In genomic region chr4:184748251-184748652, GRCh38 we compare ENCODE assay signal across 13 cellular contexts. TPM values are rescaled to one million over a fixed set of nuclear protein-coding genes. Genes with fewer than 3 reads are reported as not detected.
DNase-seq lines count a peak whose midpoint lies in the region; ATAC-seq, FAIRE-seq and TF ChIP-seq lines count a peak whose summit lies in the region.
"Had no signal": no experiment of that assay in that cellular context is flagged by ENCODE, and none has a peak within 500 bp of the region (broad histone marks: within the 10 kb centered on the region; RNA-seq: fewer than 3 reads in every experiment).

No MANE protein-coding gene starts in this region.

- TF ChIP-seq RAD21 in IMR-90 (IDR thresholded peaks at IDR 0.05; ENCODE audit: low read length): no peak

- no peak for FAIRE-seq in kidney (lab: Jason Lieb, UNC)

- no peak overlapping the region for H3K9ac ChIP-seq in IMR-90 (ENCODE audit: low read depth, low read length)
- H3K9ac ChIP-seq in colonic mucosa (ENCODE audit: low read depth in 2 of 2, low read length in 2 of 2): no peak overlapping the region
- peak overlapping the region in 1 of 2 donors; percentile 1 for H3K9ac ChIP-seq in kidney (ENCODE audit: low read length in 2 of 2)

- in situ Hi-C loops in IMR-90 (cut with MboI; ENCODE audit: low sequenced_read_pairs): loop anchor here (10.0 kb wide), 1 partner anchor 257 kb away; no protein-coding TSS in a partner anchor

- H2AK9ac ChIP-seq in IMR-90 (replicated peaks; ENCODE audit: low read depth, low read length, poor library complexity): no peak overlapping the region

- H3K4me1 ChIP-seq in IMR-90 (ENCODE audit: control insufficient read depth, insufficient read depth, low read length) (peaks cover 4% of the 10 kb centered on the region; the same call in 1 of the 2 replicates), colonic mucosa (peaks cover 15% of the 10 kb centered on the region), kidney (ENCODE audit: control insufficient read depth in 1 of 2, insufficient read depth in 1 of 2, low read depth in 1 of 2, low read length in 2 of 2) (peaks cover 38 to 47% of the 10 kb centered on the region in 2 donors)

- BruUV-seq in IMR-90 (replicated peaks; lab: Mats Ljungman, UMichigan): no TSS peak

- no peak overlapping the region for H2BK15ac ChIP-seq in IMR-90 (ENCODE audit: low read depth, low read length)

- H3K9me3 ChIP-seq in IMR-90 (ENCODE audit: control insufficient read depth, insufficient read depth, low read length) (no peaks in the 10 kb centered on the region), colonic mucosa (no peaks in the 10 kb centered on the region), kidney (ENCODE audit: control insufficient read depth in 1 of 2, low read length in 2 of 2) (no peaks in the 10 kb centered on the region)

- H3K14ac ChIP-seq in IMR-90 (replicated peaks; ENCODE audit: low read depth, low read length): no peak overlapping the region

- no peak overlapping the region for H3K23ac ChIP-seq in IMR-90 (ENCODE audit: low read depth, low read length)

- no peak overlapping the region for H4K5ac ChIP-seq in IMR-90 (ENCODE audit: low read depth, low read length)

- H3K56ac ChIP-seq in IMR-90 (ENCODE audit: extremely low read depth, insufficient read depth, low read length): no peak overlapping the region

- H3K9me1 ChIP-seq in IMR-90 (ENCODE audit: insufficient read depth, low read length): no peaks in the 10 kb centered on the region

- H4K91ac ChIP-seq in IMR-90 (ENCODE audit: insufficient read depth, low read depth, low read length): no peak overlapping the region

- H3K36me3 Mint-ChIP-seq in stimulated activated naive B cell treated with anti-CD40 and anti-IgM and Interleukin-4, amounts not matched to agents 10 μg/mL and 1 μg/mL and 100 μg/mL, for 72 hours: peaks cover 21 to 43% of the 10 kb centered on the region in 2 donors

- no peak overlapping the region for H2BK120ac ChIP-seq in IMR-90 (ENCODE audit: low read depth, low read length)

- peak overlapping the region; percentile 28 for H2AFZ ChIP-seq in IMR-90 (replicated peaks; ENCODE audit: low read length, poor library complexity)

- dilution Hi-C loops in IMR-90 (cut with HindIII; ENCODE audit: low sequenced_read_pairs, unreplicated experiment): no loop called here

- WGBS in IMR-90 (ENCODE audit: extremely low coverage in 2 of 2, insufficient read length in 1 of 2), 2 experiments: 56% methylated on average over 4 of the region's 8 CpGs; no CpG with 5 or more reads in 1 of the 2 experiments

- H2BK20ac ChIP-seq in IMR-90 (ENCODE audit: low read depth, low read length): no peak overlapping the region

- CTCF ChIA-PET in IMR-90 (lab: Yijun Ruan, JAX): no interaction called here

- no peak overlapping the region for H3K4me2 ChIP-seq in IMR-90 (ENCODE audit: low read depth, low read length)

- no peak overlapping the region for H3K27ac ChIP-seq in IMR-90 (ENCODE audit: insufficient read depth, low read length)
- H3K27ac ChIP-seq in colonic mucosa: no peak overlapping the region
- H3K27ac ChIP-seq in kidney (ENCODE audit: low read depth in 2 of 2, low read length in 2 of 2): peak overlapping the region; percentile 92 to 98

- H3K27ac Mint-ChIP-seq in stimulated activated naive B cell treated with anti-CD40 and anti-IgM and Interleukin-4, amounts not matched to agents 10 μg/mL and 1 μg/mL and 100 μg/mL, for 72 hours: peak overlapping the region; percentile 32
- H3K27ac Mint-ChIP-seq: activated naive CD8-positive, alpha-beta T cell treated with anti-CD3 and anti-CD28 coated beads, Interleukin-2, amount 10 ng/mL, durations not matched to agents 7 days and 5 days had no signal

- H2BK5ac ChIP-seq in IMR-90 (ENCODE audit: low read depth, low read length, poor library complexity, severe bottlenecking): no peak overlapping the region

- POLR2A ChIA-PET in IMR-90 (lab: Charles Lee; ENCODE audit: unreplicated experiment): no interaction called here

- TF ChIP-seq CTCF in IMR-90 (conservative IDR thresholded peaks at IDR 0.05; ENCODE audit: low read depth, low read length) (no peak), colonic mucosa (IDR thresholded peaks at IDR 0.05) (no peak), kidney (IDR thresholded peaks at IDR 0.05; ENCODE audit: borderline replicate concordance, extremely low read depth, insufficient read depth) (no peak)

- no peak overlapping the region for H3K4ac ChIP-seq in IMR-90 (ENCODE audit: low read depth, low read length)

- H3K9me3 Mint-ChIP-seq in stimulated activated naive B cell treated with anti-CD40 and anti-IgM and Interleukin-4, amounts not matched to agents 10 μg/mL and 1 μg/mL and 100 μg/mL, for 72 hours: no peaks in the 10 kb centered on the region
- H3K9me3 Mint-ChIP-seq: activated naive CD8-positive, alpha-beta T cell treated with anti-CD3 and anti-CD28 coated beads, Interleukin-2, amount 10 ng/mL, durations not matched to agents 7 days and 5 days had no signal

- no peak overlapping the region for H3K4me3 Mint-ChIP-seq in stimulated activated naive B cell treated with anti-CD40 and anti-IgM and Interleukin-4, amounts not matched to agents 10 μg/mL and 1 μg/mL and 100 μg/mL, for 72 hours
- H3K4me3 Mint-ChIP-seq: activated naive CD8-positive, alpha-beta T cell treated with anti-CD3 and anti-CD28 coated beads, Interleukin-2, amount 10 ng/mL, durations not matched to agents 7 days and 5 days had no signal

- no peak overlapping the region for H4K8ac ChIP-seq in IMR-90 (ENCODE audit: low read depth in 2 of 2, low read length in 2 of 2)

- no peaks in the 10 kb centered on the region for H3K27me3 Mint-ChIP-seq in stimulated activated naive B cell treated with anti-CD40 and anti-IgM and Interleukin-4, amounts not matched to agents 10 μg/mL and 1 μg/mL and 100 μg/mL, for 72 hours

- H4K20me1 ChIP-seq in IMR-90 (ENCODE audit: insufficient read depth, low read length): no peaks in the 10 kb centered on the region

- peaks cover 36 to 61% of the 10 kb centered on the region in 2 donors for H3K4me1 Mint-ChIP-seq in stimulated activated naive B cell treated with anti-CD40 and anti-IgM and Interleukin-4, amounts not matched to agents 10 μg/mL and 1 μg/mL and 100 μg/mL, for 72 hours

- H2AK5ac ChIP-seq in IMR-90 (ENCODE audit: low read depth, low read length): no peak overlapping the region

- no peak for DNase-seq in IMR-90
- peak; percentile 45 for DNase-seq in colonic mucosa
- DNase-seq in kidney: no peak
- no peak for DNase-seq in stimulated activated naive B cell treated with anti-CD40 and anti-IgM and Interleukin-4, amounts not matched to agents 10 μg/mL and 1 μg/mL and 100 μg/mL, for 72 hours
- DNase-seq in activated CD4-positive, CD25-positive, alpha-beta regulatory T cell treated with anti-CD3 and anti-CD28 coated beads, Interleukin-2, amount 50 U/mL, for 72 hours: no peak
- no peak for DNase-seq in DMS114 treated with DMSO at 0.1 percent for 48 hours (lab: John Stamatoyannopoulos, UW; ENCODE audit: unreplicated experiment)
- DNase-seq in T-helper 2 cell: no peak
- DNase-seq: activated CD4-positive, alpha-beta T cell treated with anti-CD3 and anti-CD28 coated beads, Interleukin-2, amount 50 U/mL, for 48 hours; activated naive CD8-positive, alpha-beta T cell treated with anti-CD3 and anti-CD28 coated beads, Interleukin-2, amount 10 ng/mL, durations not matched to agents 7 days and 5 days; C1 segment of cervical spinal cord; cortex of kidney; NCI-H187 treated with DMSO at 0.1 percent for 48 hours had no signal

- no peaks in the 10 kb centered on the region for H3K79me1 ChIP-seq in IMR-90 (ENCODE audit: low read depth in 1 of 2, low read length in 2 of 2)

- no peak for ATAC-seq in IMR-90 (ENCODE audit: low read depth)
- no peak for ATAC-seq in stimulated activated naive B cell treated with anti-CD40 and anti-IgM and Interleukin-4, amounts not matched to agents 10 μg/mL and 1 μg/mL and 100 μg/mL, for 72 hours (replicated peaks)
- no peak for ATAC-seq in HG02678 (IDR thresholded peaks at IDR 0.05; ENCODE audit: unreplicated experiment)

- H3K36me3 ChIP-seq in IMR-90 (ENCODE audit: control insufficient read depth, insufficient read depth, low read length) (no peaks in the 10 kb centered on the region), colonic mucosa (no peaks in the 10 kb centered on the region), kidney (ENCODE audit: control insufficient read depth in 1 of 2, insufficient read depth in 2 of 2, low read length in 2 of 2) (peaks cover 0 to 4% of the 10 kb centered on the region in 2 donors)

- H3K27me3 ChIP-seq in IMR-90 (ENCODE audit: control insufficient read depth, insufficient read depth, low read length) (no peaks in the 10 kb centered on the region; the same call in 1 of the 2 replicates), colonic mucosa (no peaks in the 10 kb centered on the region)

- intact Hi-C loops in IMR-90 (cut with micrococcal nuclease) (loop anchor here (5.0 kb wide), 2 partner anchors 79 to 101 kb away; partner anchors contain the start of genes ACSL1, CASP3 and PRIMPOL), colonic mucosa (cut with DNase I) (loop anchor here (5.0 kb wide), 1 partner anchor 239 kb away; no protein-coding TSS in a partner anchor), kidney (cut with DNase I) (no loop called here)

- H3K4me3 ChIP-seq in IMR-90 (ENCODE audit: insufficient read depth, low read depth, low read length) (no peak overlapping the region), colonic mucosa (no peak overlapping the region), kidney (ENCODE audit: low read length in 2 of 2) (no peak overlapping the region)

- no peak for TF ChIP-seq POLR2A in IMR-90 (IDR thresholded peaks at IDR 0.05; ENCODE audit: low read depth, low read length)

- no peak overlapping the region for H3K18ac ChIP-seq in IMR-90 (ENCODE audit: low read depth, low read length)

TF ChIP-seq in IMR-90, 13 proteins besides CTCF, POLR2A, EP300 and RAD21 (continues in another document):
- no peak for TF ChIP-seq USF2 (IDR thresholded peaks at IDR 0.05; ENCODE audit: low read depth, low read length)
- no peak for TF ChIP-seq FOS (IDR thresholded peaks at IDR 0.05; ENCODE audit: low read depth, low read length)
- TF ChIP-seq SMC3 (IDR thresholded peaks at IDR 0.05; ENCODE audit: low read depth, low read length): no peak
- no peak for TF ChIP-seq RCOR1 (IDR thresholded peaks at IDR 0.05; ENCODE audit: insufficient replicate concordance, low read length)
- no peak for TF ChIP-seq MAZ (IDR thresholded peaks at IDR 0.05; ENCODE audit: borderline replicate concordance, low read depth, low read length)

RNA-seq across cellular contexts. Expression of gene CENPU, which starts 14.4 kb away (rescaled TPM):
- total RNA-seq in IMR-90 (2012; rRNA removed) (13.6 and 26.7 TPM in 2 replicates), colonic mucosa (10 to 100 TPM; 11.4 to 28.1 TPM), kidney (2.5 TPM)
- polyA plus RNA-seq in IMR-90 (2012; rRNA removed) (12.0 and 14.6 TPM in 2 replicates), kidney (ENCODE audit: insufficient read depth, low read depth, low replicate concordance) (2.2 TPM)
- polyA plus RNA-seq in IMR-90 (2012; cell fraction: cytosol; rRNA removed): 0.98 and 1.5 TPM in 2 replicates
- polyA plus RNA-seq in IMR-90 (2012; cell fraction: nucleus; rRNA removed; ENCODE audit: low replicate concordance): 0.63 and 7.0 TPM in 2 replicates

Comparison
In these comparisons a context has a peak if more than half of its experiments do, and no peak if none do; other contexts are left out.
1. H3K27ac ChIP-seq: peak in kidney (2 of 2); none in IMR-90 (single experiment) and colonic mucosa (single experiment).